In genomic region chr6:90369651-90370050, GRCh38 we compare ENCODE assay signal across 12 cellular contexts.
DNase-seq lines count a peak whose midpoint lies in the region; ATAC-seq and TF ChIP-seq lines count a peak whose summit lies in the region.
"Had no signal": no experiment of that assay in that cellular context is flagged by ENCODE, and none has a peak within 500 bp of the region (broad histone marks: within the 10 kb centered on the region; RNA-seq: fewer than 3 reads in every experiment).

No MANE protein-coding gene starts in this region.

- in situ Hi-C loops in gastrocnemius medialis (cut with MboI; ENCODE audit: low sequenced_read_pairs in 4 of 4): loop anchor here in 1 of 4 donors (5.0 to 10.0 kb wide), 3 partner anchors 82 to 395 kb away; no protein-coding TSS in a partner anchor
- in situ Hi-C loops in GM13976 (cut with MboI; ENCODE audit: low sequenced_read_pairs, unreplicated experiment): no loop called here

- no peak overlapping the region for H2BK5ac ChIP-seq in H9 (ENCODE audit: insufficient read length, low read length)

- H2BK120ac ChIP-seq in H9 (ENCODE audit: low read depth, low read length, poor library complexity, severe bottlenecking): no peak overlapping the region

- H2AK5ac ChIP-seq in H9 (ENCODE audit: insufficient read length, low read length): no peak overlapping the region

- H4K91ac ChIP-seq in H9 (ENCODE audit: insufficient read length, low read depth, low read length): no peak overlapping the region

- H3K36me3 ChIP-seq in SJSA1 (no peaks in the 10 kb centered on the region), gastrocnemius medialis (no peaks in the 10 kb centered on the region)
- H3K36me3 ChIP-seq: heart left ventricle had no signal

- no peak overlapping the region for H3K4ac ChIP-seq in H9 (ENCODE audit: low read depth, low read length)

- no peaks in the 10 kb centered on the region for H3K79me1 ChIP-seq in H9 (ENCODE audit: insufficient read depth, low read depth, low read length, poor library complexity, severe bottlenecking)

- H2AFZ ChIP-seq in H9 (ENCODE audit: low read length): peak overlapping the region; percentile 16

- no peak overlapping the region for H3K23ac ChIP-seq in H9 (ENCODE audit: insufficient read length, low read depth, low read length)

- H3K36me3 Mint-ChIP-seq in H9 (ENCODE audit: insufficient read depth in 1 of 3, low read depth in 3 of 3): peaks cover 2 to 4% (median 3%) of the 10 kb centered on the region in 3 experiments; a peak in 2 of 7 replicates
- H3K36me3 Mint-ChIP-seq in activated CD8-positive, alpha-beta T cell treated with anti-CD3 and anti-CD28 coated beads, Interleukin-2, amount 10 ng/mL, durations not matched to agents 7 days and 5 days (ENCODE audit: low read depth): no peaks in the 10 kb centered on the region
- H3K36me3 Mint-ChIP-seq: CD8-positive, alpha-beta memory T cell had no signal

- no peak for TF ChIP-seq POLR2A in gastrocnemius medialis (IDR thresholded peaks at IDR 0.05)

- no peak for DNase-seq in H9
- DNase-seq in SJSA1 (ENCODE audit: low read depth in 1 of 2, low spot score in 2 of 2): peak in 1 of 2 experiments; percentile 55
- DNase-seq in foreskin keratinocyte: no peak
- DNase-seq in gastrocnemius medialis: no peak
- DNase-seq in activated CD8-positive, alpha-beta T cell treated with anti-CD3 and anti-CD28 coated beads, Interleukin-2, amount 10 ng/mL, durations not matched to agents 7 days and 5 days: no peak
- no peak for DNase-seq in GM13976 (ENCODE audit: low spot score)
- DNase-seq in NCI-H2196 treated with DMSO at 0.1 percent for 48 hours (lab: John Stamatoyannopoulos, UW; ENCODE audit: unreplicated experiment): no peak
- DNase-seq: cortex of kidney, NCI-H524 treated with DMSO at 0.1 percent for 48 hours had no signal

- H3K23me2 ChIP-seq in H9 (ENCODE audit: insufficient read length, low read depth, low read length, poor library complexity, severe bottlenecking): no peaks in the 10 kb centered on the region

- no peak overlapping the region for H3K9ac ChIP-seq in H9 (ENCODE audit: extremely low read depth, insufficient read length, low read length)

- no peak overlapping the region for H3K56ac ChIP-seq in H9 (ENCODE audit: insufficient read length, low read depth, low read length)

- H3K27ac ChIP-seq in H9 (ENCODE audit: insufficient read length, low read depth, low read length): no peak overlapping the region
- peak overlapping the region; percentile 98 for H3K27ac ChIP-seq in SJSA1
- peak overlapping the region; percentile 70 for H3K27ac ChIP-seq in foreskin keratinocyte
- H3K27ac ChIP-seq in gastrocnemius medialis: peak overlapping the region; percentile 55 to 81 (median 62)

- H3K9me3 Mint-ChIP-seq in H9: peaks cover 0 to 4% of the 10 kb centered on the region in 2 experiments; a peak in 1 of 5 replicates
- H3K9me3 Mint-ChIP-seq in activated CD8-positive, alpha-beta T cell treated with anti-CD3 and anti-CD28 coated beads, Interleukin-2, amount 10 ng/mL, durations not matched to agents 7 days and 5 days (ENCODE audit: insufficient read depth): no peaks in the 10 kb centered on the region
- H3K9me3 Mint-ChIP-seq: CD8-positive, alpha-beta memory T cell had no signal

- no peak overlapping the region for H4K5ac ChIP-seq in H9 (ENCODE audit: insufficient read length, low read depth, low read length)

- CTCF ChIA-PET in activated CD8-positive, alpha-beta T cell treated with anti-CD3 and anti-CD28 coated beads, Interleukin-2, amount 10 ng/mL, durations not matched to agents 7 days and 5 days (lab: Charles Lee): interaction anchor here (0.9 to 3.7 kb wide), 4 partner anchors 12 to 429 kb away, joined by 3 to 27 read pairs (median 4); no protein-coding TSS in a partner anchor

- H3K4me1 ChIP-seq in H9 (ENCODE audit: insufficient read depth, low read length) (peaks cover 9% of the 10 kb centered on the region), SJSA1 (replicated peaks) (peaks cover 33% of the 10 kb centered on the region), foreskin keratinocyte (peaks cover 24% of the 10 kb centered on the region), gastrocnemius medialis (peaks cover 8 to 13% of the 10 kb centered on the region in 2 donors)

- ATAC-seq in foreskin keratinocyte (no peak), gastrocnemius medialis (no peak), HG03159 (IDR thresholded peaks at IDR 0.05; ENCODE audit: unreplicated experiment) (no peak)
- no peak for ATAC-seq in activated CD8-positive, alpha-beta T cell treated with anti-CD3 and anti-CD28 coated beads, Interleukin-2, amount 10 ng/mL, durations not matched to agents 7 days and 5 days

- no peak overlapping the region for H2BK20ac ChIP-seq in H9 (ENCODE audit: low read depth, low read length, poor library complexity, severe bottlenecking)

- TF ChIP-seq CTCF in H9 (conservative IDR thresholded peaks at IDR 0.05): no peak
- TF ChIP-seq CTCF in foreskin keratinocyte (conservative IDR thresholded peaks at IDR 0.05): no peak
- no peak for TF ChIP-seq CTCF in gastrocnemius medialis (IDR thresholded peaks at IDR 0.05 in 4 of 5, conservative IDR thresholded peaks at IDR 0.05 in 1 of 5)
- TF ChIP-seq CTCF in GM13976 (IDR thresholded peaks at IDR 0.05; ENCODE audit: borderline replicate concordance, control extremely low read depth, extremely low read depth, insufficient read depth, missing control alignments): no peak

- peak overlapping the region; percentile 1 for H3T11ph ChIP-seq in H9 (ENCODE audit: low read length)

- no peak overlapping the region for H2BK15ac ChIP-seq in H9 (ENCODE audit: low read depth, low read length)

- H3K27ac Mint-ChIP-seq in H9: peak overlapping the region; percentile 13 to 97 (median 45); a peak in 5 of 7 replicates
- H3K27ac Mint-ChIP-seq in activated CD8-positive, alpha-beta T cell treated with anti-CD3 and anti-CD28 coated beads, Interleukin-2, amount 10 ng/mL, durations not matched to agents 7 days and 5 days: no peak overlapping the region

- H4K20me1 ChIP-seq in H9 (ENCODE audit: control insufficient read depth, insufficient read depth, insufficient read length): no peaks in the 10 kb centered on the region

- H2BK12ac ChIP-seq in H9 (ENCODE audit: insufficient read length, low read depth, low read length): peak overlapping the region; percentile 92

- no CpG with 5 or more reads among the region's 6 CpGs for WGBS in H9 (ENCODE audit: extremely low coverage, insufficient read length, low lambda C conversion rate)

- no peak overlapping the region for H3K4me3 Mint-ChIP-seq in H9
- no peak overlapping the region for H3K4me3 Mint-ChIP-seq in activated CD8-positive, alpha-beta T cell treated with anti-CD3 and anti-CD28 coated beads, Interleukin-2, amount 10 ng/mL, durations not matched to agents 7 days and 5 days

- no peaks in the 10 kb centered on the region; the same call in 1 of the 2 replicates for H3K27me3 Mint-ChIP-seq in H9 (ENCODE audit: low read depth)
- H3K27me3 Mint-ChIP-seq in activated CD8-positive, alpha-beta T cell treated with anti-CD3 and anti-CD28 coated beads, Interleukin-2, amount 10 ng/mL, durations not matched to agents 7 days and 5 days (ENCODE audit: low read depth): peaks cover 10% of the 10 kb centered on the region

- peak overlapping the region; percentile 64 for H3K18ac ChIP-seq in H9 (ENCODE audit: insufficient read length, low read depth, low read length)

- no peak overlapping the region for H4K8ac ChIP-seq in H9 (replicated peaks; ENCODE audit: insufficient read length, low read depth, low read length)

- no peaks in the 10 kb centered on the region for H3K9me3 ChIP-seq in H9 (ENCODE audit: control insufficient read depth, low read depth, low read length)
- H3K9me3 ChIP-seq in SJSA1 (replicated peaks): no peaks in the 10 kb centered on the region
- no peaks in the 10 kb centered on the region for H3K9me3 ChIP-seq in gastrocnemius medialis
- H3K9me3 ChIP-seq: heart left ventricle had no signal

- H3K14ac ChIP-seq in H9 (ENCODE audit: insufficient read depth, low read length): no peak overlapping the region; the same call in 1 of the 2 replicates

- H3K4me2 ChIP-seq in H9 (ENCODE audit: insufficient read depth, insufficient read length, low read length): no peak overlapping the region

- intact Hi-C loops in gastrocnemius medialis (cut with DNase I; ENCODE audit: low total_unique reads): loop anchor here (1.0 to 2.0 kb wide), 2 partner anchors 73 to 151 kb away; partner anchors contain the start of gene BACH2

- H3K79me2 ChIP-seq in H9 (ENCODE audit: insufficient read depth, low read length): no peaks in the 10 kb centered on the region

- peaks cover 28 to 32% of the 10 kb centered on the region in 2 experiments for H3K4me1 Mint-ChIP-seq in H9
- H3K4me1 Mint-ChIP-seq in activated CD8-positive, alpha-beta T cell treated with anti-CD3 and anti-CD28 coated beads, Interleukin-2, amount 10 ng/mL, durations not matched to agents 7 days and 5 days (ENCODE audit: low read depth): peaks cover 21% of the 10 kb centered on the region

- no peaks in the 10 kb centered on the region for H3K27me3 ChIP-seq in H9 (ENCODE audit: insufficient read depth, low read length)
- H3K27me3 ChIP-seq in SJSA1 (replicated peaks): no peaks in the 10 kb centered on the region
- H3K27me3 ChIP-seq in foreskin keratinocyte: no peaks in the 10 kb centered on the region
- H3K27me3 ChIP-seq in gastrocnemius medialis: no peaks in the 10 kb centered on the region
- H3K27me3 ChIP-seq: heart left ventricle had no signal

- H3K4me3 ChIP-seq in SJSA1 (no peak overlapping the region), gastrocnemius medialis (no peak overlapping the region)
- H3K4me3 ChIP-seq: heart left ventricle had no signal

- POLR2A ChIA-PET in activated CD8-positive, alpha-beta T cell treated with anti-CD3 and anti-CD28 coated beads, Interleukin-2, amount 10 ng/mL, durations not matched to agents 7 days and 5 days (lab: Charles Lee): interaction anchor here (1.1 kb wide), 1 partner anchor 24 kb away, joined by 4 read pairs; no protein-coding TSS in a partner anchor
